ENCODE assay signal across 1 cellular context in genomic region chr5:160929343-160929742, GRCh38.
TF ChIP-seq lines count a peak whose summit lies in the region.

No MANE protein-coding gene starts in this region.

TF ChIP-seq in GM23338, 12 proteins besides CTCF, POLR2A, EP300 and RAD21 (continued from another document):
- TF ChIP-seq, protein P1, sequence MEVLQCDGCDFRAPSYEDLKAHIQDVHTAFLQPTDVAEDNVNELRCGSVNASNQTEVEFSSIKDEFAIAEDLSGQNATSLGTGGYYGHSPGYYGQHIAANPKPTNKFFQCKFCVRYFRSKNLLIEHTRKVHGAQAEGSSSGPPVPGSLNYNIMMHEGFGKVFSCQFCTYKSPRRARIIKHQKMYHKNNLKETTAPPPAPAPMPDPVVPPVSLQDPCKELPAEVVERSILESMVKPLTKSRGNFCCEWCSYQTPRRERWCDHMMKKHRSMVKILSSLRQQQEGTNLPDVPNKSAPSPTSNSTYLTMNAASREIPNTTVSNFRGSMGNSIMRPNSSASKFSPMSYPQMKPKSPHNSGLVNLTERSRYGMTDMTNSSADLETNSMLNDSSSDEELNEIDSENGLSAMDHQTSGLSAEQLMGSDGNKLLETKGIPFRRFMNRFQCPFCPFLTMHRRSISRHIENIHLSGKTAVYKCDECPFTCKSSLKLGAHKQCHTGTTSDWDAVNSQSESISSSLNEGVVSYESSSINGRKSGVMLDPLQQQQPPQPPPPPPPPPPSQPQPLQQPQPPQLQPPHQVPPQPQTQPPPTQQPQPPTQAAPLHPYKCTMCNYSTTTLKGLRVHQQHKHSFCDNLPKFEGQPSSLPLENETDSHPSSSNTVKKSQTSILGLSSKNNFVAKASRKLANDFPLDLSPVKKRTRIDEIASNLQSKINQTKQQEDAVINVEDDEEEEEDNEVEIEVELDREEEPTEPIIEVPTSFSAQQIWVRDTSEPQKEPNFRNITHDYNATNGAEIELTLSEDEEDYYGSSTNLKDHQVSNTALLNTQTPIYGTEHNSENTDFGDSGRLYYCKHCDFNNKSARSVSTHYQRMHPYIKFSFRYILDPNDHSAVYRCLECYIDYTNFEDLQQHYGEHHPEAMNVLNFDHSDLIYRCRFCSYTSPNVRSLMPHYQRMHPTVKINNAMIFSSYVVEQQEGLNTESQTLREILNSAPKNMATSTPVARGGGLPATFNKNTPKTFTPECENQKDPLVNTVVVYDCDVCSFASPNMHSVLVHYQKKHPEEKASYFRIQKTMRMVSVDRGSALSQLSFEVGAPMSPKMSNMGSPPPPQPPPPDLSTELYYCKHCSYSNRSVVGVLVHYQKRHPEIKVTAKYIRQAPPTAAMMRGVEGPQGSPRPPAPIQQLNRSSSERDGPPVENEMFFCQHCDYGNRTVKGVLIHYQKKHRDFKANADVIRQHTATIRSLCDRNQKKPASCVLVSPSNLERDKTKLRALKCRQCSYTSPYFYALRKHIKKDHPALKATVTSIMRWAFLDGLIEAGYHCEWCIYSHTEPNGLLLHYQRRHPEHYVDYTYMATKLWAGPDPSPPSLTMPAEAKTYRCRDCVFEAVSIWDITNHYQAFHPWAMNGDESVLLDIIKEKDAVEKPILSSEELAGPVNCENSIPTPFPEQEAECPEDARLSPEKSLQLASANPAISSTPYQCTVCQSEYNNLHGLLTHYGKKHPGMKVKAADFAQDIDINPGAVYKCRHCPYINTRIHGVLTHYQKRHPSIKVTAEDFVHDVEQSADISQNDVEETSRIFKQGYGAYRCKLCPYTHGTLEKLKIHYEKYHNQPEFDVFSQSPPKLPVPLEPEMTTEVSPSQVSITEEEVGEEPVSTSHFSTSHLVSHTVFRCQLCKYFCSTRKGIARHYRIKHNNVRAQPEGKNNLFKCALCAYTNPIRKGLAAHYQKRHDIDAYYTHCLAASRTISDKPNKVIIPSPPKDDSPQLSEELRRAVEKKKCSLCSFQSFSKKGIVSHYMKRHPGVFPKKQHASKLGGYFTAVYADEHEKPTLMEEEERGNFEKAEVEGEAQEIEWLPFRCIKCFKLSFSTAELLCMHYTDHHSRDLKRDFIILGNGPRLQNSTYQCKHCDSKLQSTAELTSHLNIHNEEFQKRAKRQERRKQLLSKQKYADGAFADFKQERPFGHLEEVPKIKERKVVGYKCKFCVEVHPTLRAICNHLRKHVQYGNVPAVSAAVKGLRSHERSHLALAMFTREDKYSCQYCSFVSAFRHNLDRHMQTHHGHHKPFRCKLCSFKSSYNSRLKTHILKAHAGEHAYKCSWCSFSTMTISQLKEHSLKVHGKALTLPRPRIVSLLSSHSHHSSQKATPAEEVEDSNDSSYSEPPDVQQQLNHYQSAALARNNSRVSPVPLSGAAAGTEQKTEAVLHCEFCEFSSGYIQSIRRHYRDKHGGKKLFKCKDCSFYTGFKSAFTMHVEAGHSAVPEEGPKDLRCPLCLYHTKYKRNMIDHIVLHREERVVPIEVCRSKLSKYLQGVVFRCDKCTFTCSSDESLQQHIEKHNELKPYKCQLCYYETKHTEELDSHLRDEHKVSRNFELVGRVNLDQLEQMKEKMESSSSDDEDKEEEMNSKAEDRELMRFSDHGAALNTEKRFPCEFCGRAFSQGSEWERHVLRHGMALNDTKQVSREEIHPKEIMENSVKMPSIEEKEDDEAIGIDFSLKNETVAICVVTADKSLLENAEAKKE (CRISPR knock-in tag; IDR thresholded peaks at IDR 0.05): no peak
- no peak for TF ChIP-seq CREB1 (CRISPR knock-in tag; IDR thresholded peaks at IDR 0.05; ENCODE audit: low read depth)
TF ChIP-seq in GM23338: peak in this region for 0.
